29 cellular contexts compared by ENCODE assay signal in the genomic region with DNA sequence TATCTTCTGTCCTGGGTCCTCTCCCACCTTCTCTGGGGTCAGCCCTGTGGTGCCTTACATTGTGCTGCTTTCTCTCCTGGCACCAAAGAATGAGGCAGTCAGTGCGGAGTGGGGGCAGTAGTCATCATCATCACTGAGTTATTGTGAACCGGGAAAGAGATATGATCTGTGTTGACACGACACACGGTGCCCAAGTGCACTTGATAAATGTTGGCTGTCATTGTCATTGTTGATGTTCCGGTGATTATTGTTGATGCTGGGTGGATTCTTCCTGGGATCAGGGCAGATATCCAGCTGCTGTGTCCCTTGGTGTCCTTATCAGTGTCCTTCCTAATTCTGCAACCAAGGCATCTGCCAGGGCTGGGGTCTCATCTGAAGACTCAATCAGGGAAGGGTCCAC.
DNase-seq lines count a peak whose midpoint lies in the region; ATAC-seq, FAIRE-seq and TF ChIP-seq lines count a peak whose summit lies in the region.
"Had no signal": no experiment of that assay in that cellular context is flagged by ENCODE, and none has a peak within 500 bp of the region (broad histone marks: within the 10 kb centered on the region; RNA-seq: fewer than 3 reads in every experiment).

No MANE protein-coding gene starts in this region.

- no peak overlapping the region for H3K4me3 ChIP-seq in BLaER1
- H3K4me3 ChIP-seq in DOHH2 (ENCODE audit: low read length): peak overlapping the region; percentile 8; the same call in 1 of the 2 replicates
- H3K4me3 ChIP-seq in OCI-LY7 (ENCODE audit: low read depth, low read length, poor library complexity, severe bottlenecking): no peak overlapping the region
- no peak overlapping the region for H3K4me3 ChIP-seq in trophoblast cell (ENCODE audit: low read depth, low read length)
- no peak overlapping the region for H3K4me3 ChIP-seq in small intestine (ENCODE audit: low read depth in 1 of 2, low read length in 2 of 2)
- H3K4me3 ChIP-seq: coronary artery, right lobe of liver, SJCRH30, upper lobe of left lung had no signal

- no peak overlapping the region for H2AK5ac ChIP-seq in trophoblast cell (ENCODE audit: low read length)

- POLR2A ChIA-PET in OCI-LY7 (lab: Charles Lee): interaction anchor here (0.6 kb wide), 1 partner anchor 26 kb away, joined by 3 read pairs; no protein-coding TSS in a partner anchor

- H4K12ac ChIP-seq in trophoblast cell (ENCODE audit: low read depth, low read length): no peak overlapping the region

- H2BK12ac ChIP-seq in trophoblast cell (ENCODE audit: low read length): no peak overlapping the region

- H3K4me1 Mint-ChIP-seq in nephron progenitor cell: peaks cover 6% of the 10 kb centered on the region

- TF ChIP-seq CTCF in DOHH2 (IDR thresholded peaks at IDR 0.05; ENCODE audit: low read depth, low read length, poor library complexity, severe bottlenecking): no peak
- no peak for TF ChIP-seq CTCF in OCI-LY7 (conservative IDR thresholded peaks at IDR 0.05; ENCODE audit: low read length)
- TF ChIP-seq CTCF in nephron progenitor cell (IDR thresholded peaks at IDR 0.05): no peak

- H3K79me1 ChIP-seq in trophoblast cell (ENCODE audit: low read length): no peaks in the 10 kb centered on the region

- peaks cover 89% of the 10 kb centered on the region for H3K36me3 ChIP-seq in BLaER1
- peaks cover 80% of the 10 kb centered on the region for H3K36me3 ChIP-seq in DOHH2 (ENCODE audit: control insufficient read depth, low read length)
- H3K36me3 ChIP-seq in OCI-LY7 (ENCODE audit: insufficient read depth, low read length): peaks cover 71% of the 10 kb centered on the region
- H3K36me3 ChIP-seq in trophoblast cell (ENCODE audit: control insufficient read depth in 1 of 2, insufficient read depth in 2 of 2, low read length in 2 of 2): peaks cover 20 to 27% of the 10 kb centered on the region in 2 experiments
- H3K36me3 ChIP-seq in small intestine (ENCODE audit: control insufficient read depth in 2 of 2, insufficient read depth in 2 of 2, low read length in 2 of 2): peaks cover 0 to 15% of the 10 kb centered on the region in 2 donors
- H3K36me3 ChIP-seq: right lobe of liver had no signal

- no peak overlapping the region for H3K4ac ChIP-seq in trophoblast cell (ENCODE audit: low read depth, low read length)

- H3F3A ChIP-seq in DOHH2 (ENCODE audit: control insufficient read depth, insufficient read depth): peaks cover 19% of the 10 kb centered on the region

- CTCF ChIA-PET in OCI-LY7 (lab: Charles Lee; ENCODE audit: unreplicated experiment): no interaction called here

- H3K27ac ChIP-seq in BLaER1 (no peak overlapping the region), DOHH2 (ENCODE audit: low read depth, low read length) (0 out of 2 replicates have a peak overlapping the region, but pooled peaks have one; percentile 8), OCI-LY7 (ENCODE audit: low read depth, low read length, poor library complexity, severe bottlenecking) (peak overlapping the region; percentile 100), trophoblast cell (ENCODE audit: low read depth, low read length) (no peak overlapping the region), small intestine (ENCODE audit: low read depth in 1 of 2, low read length in 1 of 2) (no peak overlapping the region)
- H3K27ac ChIP-seq: coronary artery, epithelial cell of prostate, right lobe of liver, SJCRH30 had no signal

- peaks cover 6% of the 10 kb centered on the region; the same call in 1 of the 2 replicates for H3K79me2 ChIP-seq in DOHH2 (ENCODE audit: control insufficient read depth, low read length)
- peaks cover 6% of the 10 kb centered on the region; the same call in 1 of the 2 replicates for H3K79me2 ChIP-seq in OCI-LY7 (ENCODE audit: insufficient read depth, low read depth, low read length)
- no peaks in the 10 kb centered on the region for H3K79me2 ChIP-seq in trophoblast cell (ENCODE audit: control insufficient read depth, insufficient read depth, low read length, poor library complexity)

- H4K91ac ChIP-seq in trophoblast cell (ENCODE audit: low read depth, low read length): no peak overlapping the region

- H3K9me3 Mint-ChIP-seq in nephron progenitor cell: no peaks in the 10 kb centered on the region

- intact Hi-C loops in OCI-LY7 (cut with micrococcal nuclease; ENCODE audit: unreplicated experiment): loop anchor here (10.0 kb wide), 1 partner anchor 457 kb away; the partner anchor contains the start of gene MARF1

- no peak overlapping the region for H3K14ac ChIP-seq in trophoblast cell (ENCODE audit: low read length)

- H3K4me3 Mint-ChIP-seq in nephron progenitor cell: no peak overlapping the region

- H3K27ac Mint-ChIP-seq in nephron progenitor cell: peak overlapping the region; percentile 79

- H3K23ac ChIP-seq in trophoblast cell (ENCODE audit: low read length): no peak overlapping the region

- no peak overlapping the region for H2BK120ac ChIP-seq in trophoblast cell (ENCODE audit: insufficient read depth, low read length, poor library complexity)

- H4K20me1 ChIP-seq in BLaER1: 0 out of 2 replicates have a peak, but pooled peaks cover 9% of the 10 kb centered on the region
- no peaks in the 10 kb centered on the region for H4K20me1 ChIP-seq in DOHH2 (ENCODE audit: control insufficient read depth, insufficient read depth, low read depth, low read length)
- no peaks in the 10 kb centered on the region for H4K20me1 ChIP-seq in OCI-LY7 (ENCODE audit: insufficient read depth, low read length)

- WGBS in trophoblast cell (ENCODE audit: extremely low coverage, insufficient coverage, insufficient read length): no CpG with 5 or more reads among the region's 5 CpGs
- WGBS in small intestine, 3 donors: 80 to 88% (median 85%) methylated on average over 5 of the region's 5 CpGs

- no peak overlapping the region for H3K18ac ChIP-seq in trophoblast cell (ENCODE audit: low read length)

- peaks cover 59% of the 10 kb centered on the region for H3K36me3 Mint-ChIP-seq in nephron progenitor cell (ENCODE audit: low read depth)

- no TSS peak for BruUV-seq in OCI-LY7 (replicated peaks; lab: Mats Ljungman, UMichigan)

- no peak for ATAC-seq in HG02588 (IDR thresholded peaks at IDR 0.05; ENCODE audit: unreplicated experiment)
- ATAC-seq: right lobe of liver had no signal

- FAIRE-seq in small intestine (lab: Jason Lieb, UNC): no peak
- FAIRE-seq: GM18507, GM19239 had no signal

- no peak overlapping the region for H2BK5ac ChIP-seq in trophoblast cell (ENCODE audit: low read depth, low read length, poor library complexity)

- H4K8ac ChIP-seq in trophoblast cell (ENCODE audit: low read depth, low read length): no peak overlapping the region

- H2AFZ ChIP-seq in OCI-LY7 (ENCODE audit: low read length) (no peak overlapping the region), trophoblast cell (ENCODE audit: insufficient read depth, low read length, poor library complexity) (no peak overlapping the region)

- no peaks in the 10 kb centered on the region for H3K27me3 Mint-ChIP-seq in nephron progenitor cell (ENCODE audit: low read depth, poor library complexity)

- H3K9me3 ChIP-seq in BLaER1 (0 out of 2 replicates have a peak, but pooled peaks cover 4% of the 10 kb centered on the region), DOHH2 (ENCODE audit: control insufficient read depth, insufficient read depth, low read length) (no peaks in the 10 kb centered on the region), OCI-LY7 (ENCODE audit: low read length) (no peaks in the 10 kb centered on the region; the same call in 1 of the 2 replicates), trophoblast cell (ENCODE audit: insufficient read depth, low read depth, low read length) (peaks cover 9% of the 10 kb centered on the region), small intestine (ENCODE audit: control insufficient read depth, low read depth) (no peaks in the 10 kb centered on the region)
- H3K9me3 ChIP-seq: right lobe of liver, SJCRH30 had no signal

- no peak for DNase-seq in OCI-LY7 (ENCODE audit: low spot score)
- no peak for DNase-seq in nephron progenitor cell
- no peak for DNase-seq in trophoblast cell
- no peak for DNase-seq in small intestine
- DNase-seq in HPDE6-E6E7 (ENCODE audit: extremely low spot score): no peak
- DNase-seq: activated CD4-positive, alpha-beta T cell treated with anti-CD3 and anti-CD28 coated beads, Interleukin-2, amount 50 U/mL, for 1 hour; activated gamma-delta T cell; activated T-cell treated with anti-CD3 and anti-CD28 coated beads, Interleukin-2, amount 50 U/mL, for 1 hour; C1 segment of cervical spinal cord; caudate nucleus; effector CD8-positive, alpha-beta T cell; glutamatergic neuron; GOT3; KG1; NCI-H1417 treated with DMSO at 0.1 percent for 48 hours; NCI-H2107; NCI-H774; right lobe of liver; RPMI8226; SJCRH30; stimulated activated CD4-positive, alpha-beta T cell treated with anti-CD3 and anti-CD28 coated beads, Interleukin-4, amount 100 ng/mL, for 24 hours; upper lobe of left lung had no signal

- H3K4me2 ChIP-seq in BLaER1 (peak overlapping the region; percentile 80), DOHH2 (ENCODE audit: low read length) (peak overlapping the region; percentile 30; the same call in 1 of the 2 replicates), OCI-LY7 (ENCODE audit: low read length) (peak overlapping the region; percentile 58), trophoblast cell (ENCODE audit: low read length) (no peak overlapping the region)

- no peak overlapping the region for H3K9ac ChIP-seq in BLaER1
- H3K9ac ChIP-seq in trophoblast cell (ENCODE audit: low read length): no peak overlapping the region

- H3K9me2 ChIP-seq in DOHH2 (replicated peaks; ENCODE audit: control insufficient read depth, low read length) (no peaks in the 10 kb centered on the region), OCI-LY7 (ENCODE audit: insufficient read depth, low read length) (no peaks in the 10 kb centered on the region)

- H3K27me3 ChIP-seq in BLaER1 (no peaks in the 10 kb centered on the region), DOHH2 (ENCODE audit: control insufficient read depth, low read length) (no peaks in the 10 kb centered on the region), trophoblast cell (ENCODE audit: insufficient read depth, low read length) (no peaks in the 10 kb centered on the region), small intestine (ENCODE audit: control insufficient read depth in 2 of 2, insufficient read depth in 2 of 2, low read length in 2 of 2) (no peaks in the 10 kb centered on the region)
- H3K27me3 ChIP-seq: right lobe of liver, SJCRH30, upper lobe of left lung had no signal

- H3K4me1 ChIP-seq in BLaER1: peaks cover 84% of the 10 kb centered on the region
- peaks cover 100% of the 10 kb centered on the region for H3K4me1 ChIP-seq in DOHH2 (ENCODE audit: control insufficient read depth, low read length)
- H3K4me1 ChIP-seq in OCI-LY7 (ENCODE audit: insufficient read depth, low read length, poor library complexity, severe bottlenecking): peaks cover 100% of the 10 kb centered on the region
- no peaks in the 10 kb centered on the region for H3K4me1 ChIP-seq in trophoblast cell (ENCODE audit: control insufficient read depth in 1 of 2, insufficient read depth in 2 of 2, low read length in 2 of 2)
- no peaks in the 10 kb centered on the region for H3K4me1 ChIP-seq in small intestine (ENCODE audit: control insufficient read depth in 2 of 2, insufficient read depth in 1 of 2, low read depth in 1 of 2, low read length in 1 of 2)
- H3K4me1 ChIP-seq: right lobe of liver, SJCRH30 had no signal

Comparison
In these comparisons a context has a peak if more than half of its experiments do, and no peak if none do; other contexts are left out.
1. H3K27ac ChIP-seq: peak in DOHH2 (single experiment) and OCI-LY7 (single experiment); none in BLaER1 (single experiment), trophoblast cell (single experiment) and small intestine (0 of 2).